ENCODE assay signal across 8 cellular contexts in the genomic region with DNA sequence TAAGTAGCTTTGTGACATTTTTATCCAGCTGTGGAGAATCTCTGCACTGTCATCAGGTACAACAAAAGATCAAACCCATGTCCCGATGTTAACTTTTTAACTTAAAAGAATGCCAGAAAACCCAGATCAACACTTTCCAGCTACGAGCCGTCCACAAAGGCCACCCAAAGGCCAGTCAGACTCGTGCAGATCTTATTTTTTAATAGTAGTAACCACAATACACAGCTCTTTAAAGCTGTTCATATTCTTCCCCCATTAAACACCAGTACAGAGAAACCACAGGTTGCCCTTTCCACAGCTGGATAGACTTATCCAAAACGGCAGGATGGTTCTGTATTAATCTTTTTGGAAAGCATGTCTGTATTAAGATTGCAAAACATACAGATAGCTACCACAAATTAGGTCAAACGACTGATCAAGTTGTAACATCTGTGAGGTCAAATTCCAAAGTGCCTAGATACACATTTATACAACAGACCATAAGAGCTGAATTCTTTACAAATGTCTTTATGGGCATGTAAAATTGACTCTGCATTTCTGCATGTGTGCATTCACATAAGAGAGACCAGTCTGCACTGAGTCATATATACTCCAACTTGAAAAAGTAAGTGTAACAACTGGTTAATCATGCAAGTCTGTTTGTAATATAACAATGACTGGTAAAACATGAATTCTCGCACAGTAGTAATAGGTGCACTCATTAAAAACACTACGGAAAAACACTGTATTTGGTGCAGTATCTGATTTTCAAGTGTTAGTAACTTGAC. TPM values are rescaled to one million over a fixed set of nuclear protein-coding genes. Genes with fewer than 3 reads are reported as not detected.
DNase-seq lines count a peak whose midpoint lies in the region; ATAC-seq and TF ChIP-seq lines count a peak whose summit lies in the region.

No MANE protein-coding gene starts in this region.

- ATAC-seq in HG02623 (IDR thresholded peaks at IDR 0.05; ENCODE audit: unreplicated experiment) (no peak), GM21367 (IDR thresholded peaks at IDR 0.05; ENCODE audit: unreplicated experiment) (no peak)

- BruUV-seq in PC-9 (replicated peaks; lab: Mats Ljungman, UMichigan): TSS peak; percentile 0

- CTCF ChIA-PET in PC-9 (lab: Charles Lee): interaction anchor here (0.6 to 2.2 kb wide), 4 partner anchors 106 to 493 kb away, joined by 3 to 17 read pairs (median 6); no protein-coding TSS in a partner anchor

- H3K27ac ChIP-seq in PC-9 (peak overlapping the region; percentile 99), duodenal mucosa (ENCODE audit: low read depth, low read length) (peak overlapping the region; percentile 99), muscle layer of duodenum (ENCODE audit: low read length) (peak overlapping the region; percentile 100)

- POLR2A ChIA-PET in PC-9 (lab: Charles Lee; ENCODE audit: unreplicated experiment): interaction anchor here (0.5 to 1.9 kb wide), 7 partner anchors 52 to 479 kb away, joined by 3 to 11 read pairs (median 5); no protein-coding TSS in a partner anchor

- no peaks in the 10 kb centered on the region for H3K9me2 ChIP-seq in PC-9 (ENCODE audit: insufficient read depth)

- no peaks in the 10 kb centered on the region for H3K27me3 ChIP-seq in PC-9 (ENCODE audit: insufficient read depth, low read depth)
- no peaks in the 10 kb centered on the region for H3K27me3 ChIP-seq in duodenal mucosa (ENCODE audit: control insufficient read depth in 1 of 2, insufficient read depth in 2 of 2, low read length in 2 of 2)
- H3K27me3 ChIP-seq in muscle layer of duodenum (ENCODE audit: low read depth, low read length): no peaks in the 10 kb centered on the region

- H3K9me3 ChIP-seq in PC-9 (ENCODE audit: insufficient read depth, low read depth) (no peaks in the 10 kb centered on the region), duodenal mucosa (ENCODE audit: control insufficient read depth in 1 of 2, low read length in 2 of 2) (no peaks in the 10 kb centered on the region), muscle layer of duodenum (ENCODE audit: control insufficient read depth in 1 of 2, low read length in 2 of 2) (no peaks in the 10 kb centered on the region)

- H3K9ac ChIP-seq in duodenal mucosa (ENCODE audit: low read depth in 1 of 2, low read length in 2 of 2): peak overlapping the region; percentile 98 to 99

- no peak for TF ChIP-seq CTCF in PC-9 (conservative IDR thresholded peaks at IDR 0.05)
- TF ChIP-seq CTCF in GM10266 (IDR thresholded peaks at IDR 0.05; ENCODE audit: control insufficient read depth, insufficient read depth, low read depth, missing control alignments): no peak

- H3K36me3 ChIP-seq in PC-9 (ENCODE audit: low read depth) (peaks cover 59% of the 10 kb centered on the region), duodenal mucosa (ENCODE audit: control insufficient read depth in 1 of 2, insufficient read depth in 2 of 2, low read length in 2 of 2) (peaks cover 26 to 33% of the 10 kb centered on the region in 2 donors), muscle layer of duodenum (ENCODE audit: control insufficient read depth in 1 of 2, insufficient read depth in 2 of 2, low read length in 2 of 2) (peaks cover 22 to 30% of the 10 kb centered on the region in 2 donors)

- peaks cover 76% of the 10 kb centered on the region for H3F3A ChIP-seq in PC-9 (ENCODE audit: insufficient read depth, low read depth)

- H4K20me1 ChIP-seq in PC-9 (ENCODE audit: insufficient read depth): peaks cover 31% of the 10 kb centered on the region

- DNase-seq in NCI-H510A treated with DMSO at 0.1 percent for 48 hours (lab: John Stamatoyannopoulos, UW) (peak; percentile 58), NCI-H510A (lab: John Stamatoyannopoulos, UW) (no peak), PC-9 (no peak), GM10266 (ENCODE audit: extremely low spot score) (no peak)

- H3K4me3 ChIP-seq in PC-9 (peak overlapping the region; percentile 81), duodenal mucosa (ENCODE audit: low read depth in 1 of 2, low read length in 2 of 2) (peak overlapping the region; percentile 92 to 94), muscle layer of duodenum (ENCODE audit: low read depth in 1 of 2, low read length in 2 of 2) (peak overlapping the region; percentile 93 to 98)

- H3K4me2 ChIP-seq in PC-9: peak overlapping the region; percentile 99

- H2AFZ ChIP-seq in PC-9: no peak overlapping the region

- H3K4me1 ChIP-seq in PC-9 (replicated peaks; ENCODE audit: insufficient read depth) (peaks cover 39% of the 10 kb centered on the region), duodenal mucosa (ENCODE audit: control insufficient read depth in 1 of 2, insufficient read depth in 2 of 2, low read length in 2 of 2) (peaks cover 35 to 45% of the 10 kb centered on the region in 2 donors), muscle layer of duodenum (ENCODE audit: control insufficient read depth in 1 of 2, insufficient read depth in 2 of 2, low read length in 2 of 2) (peaks cover 23 to 29% of the 10 kb centered on the region in 2 donors)

- peaks cover 82% of the 10 kb centered on the region for H3K79me2 ChIP-seq in PC-9 (ENCODE audit: low read depth)

- intact Hi-C loops in PC-9 (cut with micrococcal nuclease; ENCODE audit: unreplicated experiment): loop anchor here (1.0 to 10.0 kb wide), 3 partner anchors 40 to 490 kb away; no protein-coding TSS in a partner anchor

RNA-seq across cellular contexts. Expression of a gene that starts 5.1 kb away (rescaled TPM):
- 80.7 and 122 TPM in 2 replicates for total RNA-seq in PC-9 (2021)
